Comparison of ENCODE assay signal across 9 cellular contexts in genomic region chr17:42618442-42619150, GRCh38. TPM values are rescaled to one million over a fixed set of nuclear protein-coding genes. Genes with fewer than 3 reads are reported as not detected.
A peak's percentile ranks its signal among the peaks of the same experiment; 100 is the strongest.
DNase-seq lines count a peak whose midpoint lies in the region; ATAC-seq and TF ChIP-seq lines count a peak whose summit lies in the region.
"Had no signal": no experiment of that assay in that cellular context is flagged by ENCODE, and none has a peak within 500 bp of the region (broad histone marks: within the 10 kb centered on the region; RNA-seq: fewer than 3 reads in every experiment).

No MANE protein-coding gene starts in this region.

- H3K79me1 ChIP-seq in mesendoderm (ENCODE audit: low read length), result no peaks in the 10 kb centered on the region

- no peak overlapping the region for H2BK5ac ChIP-seq in mesendoderm (ENCODE audit: low read length)

- H3K27me3 ChIP-seq in A673 (replicated peaks; ENCODE audit: insufficient read depth, low read depth, low read length, poor library complexity) (no peaks in the 10 kb centered on the region), breast epithelium (no peaks in the 10 kb centered on the region), mesendoderm (ENCODE audit: insufficient read depth, low read length, poor library complexity) (no peaks in the 10 kb centered on the region)
- H3K27me3 ChIP-seq: dorsolateral prefrontal cortex had no signal

- H3K27ac ChIP-seq in A673 (ENCODE audit: low read depth, low read length, poor library complexity, severe bottlenecking) (no peak overlapping the region), breast epithelium (peak overlapping the region; percentile 5 to 52), mesendoderm (ENCODE audit: low read depth, low read length) (no peak overlapping the region), coronary artery (no peak overlapping the region)

- WGBS in mesendoderm (ENCODE audit: extremely low coverage, insufficient coverage, low lambda C conversion rate), result no CpG with 5 or more reads among the region's 9 CpGs

- H3K4me1 ChIP-seq in A673 (ENCODE audit: insufficient read depth, low read length, poor library complexity, severe bottlenecking) (no peaks in the 10 kb centered on the region), breast epithelium (no peaks in the 10 kb centered on the region), mesendoderm (ENCODE audit: control insufficient read depth, low read depth, low read length) (no peaks in the 10 kb centered on the region)

- H3K4me3 ChIP-seq in A673 (ENCODE audit: low read depth, low read length, poor library complexity, severe bottlenecking) (no peak overlapping the region), breast epithelium (no peak overlapping the region), mesendoderm (ENCODE audit: low read length) (no peak overlapping the region), coronary artery (no peak overlapping the region)

- no peak overlapping the region for H3K9ac ChIP-seq in mesendoderm (ENCODE audit: low read length)

- no peak overlapping the region for H2BK15ac ChIP-seq in mesendoderm (replicated peaks; ENCODE audit: low read depth)

- TF ChIP-seq CTCF in A673 (conservative IDR thresholded peaks at IDR 0.05; ENCODE audit: low read depth, low read length) (no peak), breast epithelium (IDR thresholded peaks at IDR 0.05) (peak in 2 of 3 donors; percentile 12 to 37), coronary artery (IDR thresholded peaks at IDR 0.05) (no peak)

- CTCF ChIA-PET in A673 (lab: Charles Lee), result interaction anchor here (0.7 kb wide), 1 partner anchor 45 kb away, joined by 8 read pairs; no protein-coding TSS in a partner anchor

- H3K79me2 ChIP-seq in mesendoderm (ENCODE audit: control insufficient read depth, insufficient read depth, low read length), result no peaks in the 10 kb centered on the region

- POLR2A ChIA-PET in A673 (lab: Charles Lee; ENCODE audit: low non-redundant PET), result no interaction called here

- no TSS peak for BruUV-seq in A673 (replicated peaks; lab: Mats Ljungman, UMichigan)

- no peak overlapping the region for H2BK120ac ChIP-seq in mesendoderm (ENCODE audit: low read depth, low read length)

- no peak overlapping the region for H2AK5ac ChIP-seq in mesendoderm (ENCODE audit: low read length)

- ATAC-seq in GM18511 (IDR thresholded peaks at IDR 0.05; ENCODE audit: unreplicated experiment) (peak; percentile 82), HG02763 (IDR thresholded peaks at IDR 0.05; ENCODE audit: unreplicated experiment) (peak; percentile 76)

- H3K23ac ChIP-seq in mesendoderm (ENCODE audit: low read length), result no peak overlapping the region

- H4K8ac ChIP-seq in mesendoderm (ENCODE audit: low read depth, low read length), result no peak overlapping the region

- no peak for TF ChIP-seq POLR2A in breast epithelium (IDR thresholded peaks at IDR 0.05)

- H3K18ac ChIP-seq in mesendoderm (ENCODE audit: low read length), result no peak overlapping the region

- H3K9me3 ChIP-seq in A673 (ENCODE audit: low read depth, low read length, poor library complexity, severe bottlenecking) (no peaks in the 10 kb centered on the region), breast epithelium (no peaks in the 10 kb centered on the region)

- H3K36me3 ChIP-seq in A673 (ENCODE audit: insufficient read depth, low read length, poor library complexity, severe bottlenecking) (peaks cover 5% of the 10 kb centered on the region), breast epithelium (no peaks in the 10 kb centered on the region), mesendoderm (ENCODE audit: control insufficient read depth, insufficient read depth, low read length) (peaks cover 13% of the 10 kb centered on the region)

- intact Hi-C loops in A673 (cut with micrococcal nuclease; ENCODE audit: unreplicated experiment), result no loop called here
- intact Hi-C loops in breast epithelium (cut with DNase I; ENCODE audit: low total_unique reads), result loop anchor here (2.0 kb wide), 1 partner anchor 58 kb away; the partner anchor contains the start of gene PLEKHH3

- H3K4ac ChIP-seq in mesendoderm (ENCODE audit: low read depth, low read length), result no peak overlapping the region

- no peak overlapping the region for H3K56ac ChIP-seq in mesendoderm (ENCODE audit: low read length)

- H3K4me2 ChIP-seq in mesendoderm (ENCODE audit: low read length), result no peak overlapping the region

- peak; percentile 2 for DNase-seq in A673 (ENCODE audit: low spot score)
- peak; percentile 41 for DNase-seq in NCI-H146 (lab: John Stamatoyannopoulos, UW)
- peak in 1 of 2 donors; percentile 60 for DNase-seq in breast epithelium (ENCODE audit: low spot score in 2 of 2)
- peak; percentile 87 for DNase-seq in mesendoderm
- no peak for DNase-seq in occipital lobe (lab: John Stamatoyannopoulos, UW)
- no peak for DNase-seq in coronary artery (ENCODE audit: low spot score)

- no peak overlapping the region for H4K5ac ChIP-seq in mesendoderm (ENCODE audit: low read length)

RNA-seq across cellular contexts. Expression of gene TUBG1, which starts 9.1 kb away (rescaled TPM):
- total RNA-seq in A673 (2021) (85.8 and 87.4 TPM in 2 replicates), breast epithelium (10 to 100 TPM; 20.5 to 34.4 (median 22.8) TPM), occipital lobe (10.3 TPM)
- polyA plus RNA-seq in mesendoderm (2013, experiment 1 of 2), result 75.5 TPM
- 75.7 TPM for polyA plus RNA-seq in mesendoderm (2013, experiment 2 of 2)

RNA-seq across cellular contexts. Expression of gene RETREG3, which starts 9.4 kb away (rescaled TPM):
- 23.2 and 30.0 TPM in 2 replicates for total RNA-seq in A673 (2021)
- total RNA-seq in breast epithelium, result 10 to 100 TPM; 58.7 to 85.8 (median 62.4) TPM
- 16.6 TPM for polyA plus RNA-seq in mesendoderm (2013, experiment 1 of 2)
- 16.7 TPM for polyA plus RNA-seq in mesendoderm (2013, experiment 2 of 2)
- total RNA-seq in occipital lobe, result 54.9 TPM

RNA-seq across cellular contexts. Expression of gene TUBG2, which starts 40.5 kb away (rescaled TPM):
- total RNA-seq in A673 (2021) (14.6 and 19.2 TPM in 2 replicates), breast epithelium (10 to 100 TPM; 19.2 to 27.9 (median 26.1) TPM), occipital lobe (9.4 TPM)
- 6.8 TPM for polyA plus RNA-seq in mesendoderm (2013, experiment 1 of 2)
- polyA plus RNA-seq in mesendoderm (2013, experiment 2 of 2), result 7.1 TPM

RNA-seq across cellular contexts. Expression of gene PSMC3IP, which starts 41.1 kb away (rescaled TPM):
- total RNA-seq in A673 (2021), result 30.9 and 31.9 TPM in 2 replicates
- total RNA-seq in breast epithelium, result 1 to 10 TPM; 3.3 to 4.2 (median 3.5) TPM
- 26.0 TPM for polyA plus RNA-seq in mesendoderm (2013, experiment 1 of 2)
- polyA plus RNA-seq in mesendoderm (2013, experiment 2 of 2), result 26.0 TPM
- 6.6 TPM for total RNA-seq in occipital lobe

RNA-seq across cellular contexts. Expression of gene MLX, which starts 51.7 kb away (rescaled TPM):
- total RNA-seq in A673 (2021), result 32.8 and 33.7 TPM in 2 replicates
- total RNA-seq in breast epithelium, result 10 to 100 TPM; 27.2 to 49.8 (median 39.4) TPM
- polyA plus RNA-seq in mesendoderm (2013, experiment 1 of 2), result 47.9 TPM
- polyA plus RNA-seq in mesendoderm (2013, experiment 2 of 2), result 45.7 TPM
- 25.1 TPM for total RNA-seq in occipital lobe

Comparison
In these comparisons a context has a peak if more than half of its experiments do, and no peak if none do; other contexts are left out.
1. DNase-seq: peak in A673 (single experiment), NCI-H146 (single experiment) and mesendoderm (single experiment); none in occipital lobe (single experiment) and coronary artery (single experiment).
2. H3K27ac ChIP-seq: peak in breast epithelium (2 of 2); none in A673 (single experiment), mesendoderm (single experiment) and coronary artery (0 of 2).
3. CTCF ChIP-seq: peak in breast epithelium (2 of 3); none in A673 (single experiment) and coronary artery (single experiment).